In genomic region chr18:3248670-3249359, GRCh38 we compare ENCODE assay signal across 8 cellular contexts. TPM values are rescaled to one million over a fixed set of nuclear protein-coding genes. Genes with fewer than 3 reads are reported as not detected.
DNase-seq lines count a peak whose midpoint lies in the region; ATAC-seq and TF ChIP-seq lines count a peak whose summit lies in the region.

No MANE protein-coding gene starts in this region.

- H3K27ac Mint-ChIP-seq in CD4-positive, alpha-beta T cell = peak overlapping the region; percentile 100
- peak overlapping the region; percentile 99 for H3K27ac Mint-ChIP-seq in osteocyte (ENCODE audit: unreplicated experiment)

- no peaks in the 10 kb centered on the region for H3K9me3 Mint-ChIP-seq in CD4-positive, alpha-beta T cell
- no peaks in the 10 kb centered on the region for H3K9me3 Mint-ChIP-seq in osteocyte (ENCODE audit: unreplicated experiment)

- H3K27me3 Mint-ChIP-seq in CD4-positive, alpha-beta T cell = no peaks in the 10 kb centered on the region
- no peaks in the 10 kb centered on the region for H3K27me3 Mint-ChIP-seq in osteocyte (ENCODE audit: unreplicated experiment)

- H3K9me2 ChIP-seq in SU-DHL-6 (replicated peaks; ENCODE audit: insufficient read depth, low read length) = no peaks in the 10 kb centered on the region

- H3K36me3 ChIP-seq in HAP-1 (replicated peaks) = peaks cover 29% of the 10 kb centered on the region
- H3K36me3 ChIP-seq in SU-DHL-6 (ENCODE audit: low read length) = peaks cover 5% of the 10 kb centered on the region; the same call in 1 of the 2 replicates

- peak overlapping the region; percentile 84 for H3K27ac ChIP-seq in CD4-positive, alpha-beta T cell (ENCODE audit: low read depth, low read length)
- peak overlapping the region; percentile 90 for H3K27ac ChIP-seq in SU-DHL-6 (ENCODE audit: low read depth, low read length)

- peaks cover 38% of the 10 kb centered on the region for H3K4me1 ChIP-seq in HAP-1

- POLR2A ChIA-PET in CD4-positive, alpha-beta T cell (lab: Charles Lee) = interaction anchor here (0.5 to 9.2 kb wide), 27 partner anchors 8 to 643 kb away, joined by 3 to 286 read pairs (median 7); partner anchors contain the start of genes MYL12B, SMCHD1 and TGIF1

- H3K9me3 ChIP-seq in CD4-positive, alpha-beta T cell (ENCODE audit: control insufficient read depth, low read length) = no peaks in the 10 kb centered on the region
- H3K9me3 ChIP-seq in HAP-1 (no peaks in the 10 kb centered on the region), SU-DHL-6 (ENCODE audit: insufficient read depth, low read length) (no peaks in the 10 kb centered on the region)

- H3K4me3 ChIP-seq in HAP-1 = peak overlapping the region; percentile 93
- peak overlapping the region; percentile 99 for H3K4me3 ChIP-seq in SU-DHL-6 (ENCODE audit: insufficient read depth, low read length, poor library complexity, severe bottlenecking)
- H3K4me3 ChIP-seq in epithelial cell of proximal tubule (ENCODE audit: low read depth, low read length) = peak overlapping the region; percentile 92

- peak overlapping the region; percentile 93 for H3K4me3 Mint-ChIP-seq in CD4-positive, alpha-beta T cell
- H3K4me3 Mint-ChIP-seq in osteocyte (ENCODE audit: unreplicated experiment) = peak overlapping the region; percentile 88

- no peak for ATAC-seq in CD4-positive, alpha-beta T cell (ENCODE audit: poor library complexity)
- ATAC-seq in GM18907 (IDR thresholded peaks at IDR 0.05; ENCODE audit: unreplicated experiment) = no peak

- in situ Hi-C loops in HAP-1 (cut with MboI; ENCODE audit: low sequenced_read_pairs) = loop anchor here (5.0 kb wide), 1 partner anchor 317 kb away; no protein-coding TSS in a partner anchor

- DNase-seq in CD4-positive, alpha-beta T cell = no peak
- DNase-seq in HAP-1 (ENCODE audit: low spot score in 2 of 2) (peak; percentile 44 to 74), epithelial cell of proximal tubule (ENCODE audit: low read depth) (no peak), osteocyte (ENCODE audit: extremely low spot score, unreplicated experiment) (no peak), NCI-H2081 treated with DMSO at 0.1 percent for 48 hours (lab: John Stamatoyannopoulos, UW) (no peak), T-helper 9 cell (no peak)

- peak overlapping the region; percentile 99 for H3K9ac ChIP-seq in SU-DHL-6 (ENCODE audit: low read length)

- H3K4me1 Mint-ChIP-seq in CD4-positive, alpha-beta T cell (ENCODE audit: low read depth) = peaks cover 55% of the 10 kb centered on the region
- H3K4me1 Mint-ChIP-seq in osteocyte (ENCODE audit: unreplicated experiment) = peaks cover 62% of the 10 kb centered on the region

- H3F3A ChIP-seq in SU-DHL-6 (ENCODE audit: insufficient read depth) = peaks cover 16% of the 10 kb centered on the region

- peaks cover 53% of the 10 kb centered on the region for H3K79me2 ChIP-seq in SU-DHL-6 (ENCODE audit: insufficient read depth, low read length)

- no peaks in the 10 kb centered on the region for H3K27me3 ChIP-seq in CD4-positive, alpha-beta T cell (ENCODE audit: control insufficient read depth, insufficient read depth, low read length)
- H3K27me3 ChIP-seq in HAP-1 (ENCODE audit: low read depth) (no peaks in the 10 kb centered on the region), SU-DHL-6 (ENCODE audit: low read length) (no peaks in the 10 kb centered on the region)

- intact Hi-C loops in CD4-positive, alpha-beta T cell (cut with DNase I, micrococcal nuclease) = loop anchor here (5.0 to 10.0 kb wide), 2 partner anchors 187 to 674 kb away; partner anchors contain the start of genes METTL4 (in 1 of the 2) and NDC80 (in 1 of the 2)

- H3K4me2 ChIP-seq in SU-DHL-6 (ENCODE audit: low read depth, low read length, poor library complexity, severe bottlenecking) = peak overlapping the region; percentile 98

- TF ChIP-seq CTCF in CD4-positive, alpha-beta T cell (IDR thresholded peaks at IDR 0.05) = no peak
- no peak for TF ChIP-seq CTCF in SU-DHL-6 (IDR thresholded peaks at IDR 0.05; ENCODE audit: insufficient read depth, low read length, poor library complexity, severe bottlenecking)
- no peak for TF ChIP-seq CTCF in epithelial cell of proximal tubule (conservative IDR thresholded peaks at IDR 0.05; ENCODE audit: low read depth, low read length)
- no peak for TF ChIP-seq CTCF in osteocyte (IDR thresholded peaks at IDR 0.05)

- CTCF ChIA-PET in CD4-positive, alpha-beta T cell (lab: Charles Lee) = interaction anchor here (1.1 to 3.2 kb wide), 4 partner anchors 12 to 254 kb away, joined by 4 to 12 read pairs (median 6); partner anchors contain the start of gene MYL12B

- no peak overlapping the region for H2AFZ ChIP-seq in SU-DHL-6 (ENCODE audit: low read depth, low read length, severe bottlenecking)

- peaks cover 27% of the 10 kb centered on the region for H4K20me1 ChIP-seq in SU-DHL-6 (ENCODE audit: low read depth, low read length)

- H3K36me3 Mint-ChIP-seq in CD4-positive, alpha-beta T cell (ENCODE audit: low read depth) = peaks cover 63% of the 10 kb centered on the region
- peaks cover 25% of the 10 kb centered on the region for H3K36me3 Mint-ChIP-seq in osteocyte (ENCODE audit: unreplicated experiment)

RNA-seq across cellular contexts. Expression of gene MYL12A, which starts 1.2 kb away (rescaled TPM):
- total RNA-seq in CD4-positive, alpha-beta T cell = 100 to 1,000 TPM; 188 to 190 TPM
- 755 and 992 TPM in 2 replicates for total RNA-seq in epithelial cell of proximal tubule
- total RNA-seq in osteocyte = 475 and 500 TPM in 2 replicates

RNA-seq across cellular contexts. Expression of gene MYL12B, which starts 13.1 kb away (rescaled TPM):
- 100 to 1,000 TPM; 128 to 133 TPM for total RNA-seq in CD4-positive, alpha-beta T cell
- total RNA-seq in epithelial cell of proximal tubule = 562 and 563 TPM in 2 replicates
- total RNA-seq in osteocyte = 222 and 230 TPM in 2 replicates

RNA-seq across cellular contexts. Expression of gene MYOM1, which starts 29.0 kb away (rescaled TPM):
- 1 to 10 TPM in 1 of 2 experiments, under 1 TPM in 1; 0.74 to 1.5 TPM for total RNA-seq in CD4-positive, alpha-beta T cell
- total RNA-seq in epithelial cell of proximal tubule (0.12 and 0.14 TPM in 2 replicates), osteocyte (0.46 and 0.63 TPM in 2 replicates)

Comparison
In these comparisons a context has a peak if more than half of its experiments do, and no peak if none do; other contexts are left out.
1. DNase-seq: peak in HAP-1 (2 of 2); none in CD4-positive, alpha-beta T cell (0 of 10), epithelial cell of proximal tubule (single experiment), osteocyte (single experiment), NCI-H2081 treated with DMSO at 0.1 percent for 48 hours (single experiment) and T-helper 9 cell (single experiment).
2. Peak in every context shown above with its lines, with median percentiles within 50 percentile points of each other: H3K4me3 ChIP-seq.